31 cellular contexts compared by ENCODE assay signal in genomic region chr16:47631131-47631530, GRCh38.
"Had no signal": no experiment of that assay in that cellular context is flagged by ENCODE, and none has a peak within 500 bp of the region (broad histone marks: within the 10 kb centered on the region; RNA-seq: fewer than 3 reads in every experiment).

No MANE protein-coding gene starts in this region.

- H3K36me3 Mint-ChIP-seq: natural killer cell; stimulated activated effector memory CD8-positive, alpha-beta T cell treated with anti-CD3 and anti-CD28 coated beads, Interleukin-12 subunit alpha, Interleukin-12 subunit beta, amount 100 ng/mL, for 72 hours had no signal

- H3K4me1 Mint-ChIP-seq: nephron, neural crest cell had no signal

- H3K9me3 ChIP-seq: neutrophil, ovary, psoas muscle, thoracic aorta, thyroid gland, upper lobe of left lung, vagina had no signal

- H3K27ac Mint-ChIP-seq: natural killer cell; nephron; progenitor cell of endocrine pancreas; stimulated activated effector memory CD8-positive, alpha-beta T cell treated with anti-CD3 and anti-CD28 coated beads, Interleukin-12 subunit alpha, Interleukin-12 subunit beta, amount 100 ng/mL, for 72 hours; stimulated activated naive B cell treated with anti-CD40 and anti-IgM and Interleukin-4, amounts not matched to agents 10 μg/mL and 1 μg/mL and 100 μg/mL, for 72 hours; stimulated activated naive CD8-positive, alpha-beta T cell treated with anti-CD3 and anti-CD28 coated beads, Interleukin-15, Interleukin-2, amounts not matched to agents 100 ng/mL and 50 ng/mL, for 24 hours had no signal

- H3K4me1 ChIP-seq: parathyroid adenoma, psoas muscle, spleen, thyroid gland, tibial nerve, upper lobe of left lung, vagina had no signal

- DNase-seq: naive thymus-derived CD4-positive, alpha-beta T cell; natural killer cell; nucleus accumbens; ovary; posterior cingulate gyrus; psoas muscle; right cardiac atrium; spleen; stimulated activated CD4-positive, alpha-beta T cell treated with anti-CD3 and anti-CD28 coated beads, Interleukin-12 subunit alpha, Interleukin-12 subunit beta, amount 100 ng/mL, for 4 hours; stimulated activated CD4-positive, alpha-beta T cell treated with anti-CD3 and anti-CD28 coated beads, Interleukin-1b, Interleukin-23, amount 100 ng/mL, for 48 hours; stimulated activated CD4-positive, alpha-beta T cell treated with anti-CD3 and anti-CD28 coated beads, Interleukin-4, amount 100 ng/mL, for 1 hour; stimulated activated naive B cell treated with anti-CD40 and anti-IgM and Interleukin-4, amounts not matched to agents 10 μg/mL and 1 μg/mL and 100 μg/mL, for 72 hours; stimulated activated naive CD4-positive, alpha-beta T cell treated with Interleukin-2 at 50 U/mL for 16 hours; stomach; thyroid gland; trophoblast cell; upper lobe of left lung had no signal

- H3K27me3 Mint-ChIP-seq: naive thymus-derived CD4-positive, alpha-beta T cell; progenitor cell of endocrine pancreas; stimulated activated naive B cell treated with anti-CD40 and anti-IgM and Interleukin-4, amounts not matched to agents 10 μg/mL and 1 μg/mL and 100 μg/mL, for 72 hours; stimulated activated naive CD8-positive, alpha-beta T cell treated with anti-CD3 and anti-CD28 coated beads, Interleukin-15, Interleukin-2, amounts not matched to agents 100 ng/mL and 50 ng/mL, for 24 hours had no signal

- ATAC-seq: naive thymus-derived CD4-positive, alpha-beta T cell; natural killer cell; psoas muscle; right cardiac atrium; sciatic nerve; stimulated activated effector memory CD8-positive, alpha-beta T cell treated with anti-CD3 and anti-CD28 coated beads, Interleukin-12 subunit alpha, Interleukin-12 subunit beta, amount 100 ng/mL, for 72 hours; stimulated activated naive B cell treated with anti-CD40 and anti-IgM and Interleukin-4, amounts not matched to agents 10 μg/mL and 1 μg/mL and 100 μg/mL, for 72 hours had no signal

- H3K9me3 Mint-ChIP-seq: natural killer cell had no signal

- H2AFZ ChIP-seq: parathyroid adenoma had no signal

- H3K9ac ChIP-seq: parathyroid adenoma had no signal

- H3K36me3 ChIP-seq: neutrophil, ovary, thoracic aorta, thyroid gland, vagina had no signal

- H3K27ac ChIP-seq: neutrophil, ovary, parathyroid adenoma, psoas muscle, skin epidermis, spleen, stomach, thoracic aorta, thyroid gland, tibial nerve, upper lobe of left lung, vagina had no signal

- FAIRE-seq: urothelium cell line had no signal

- H3K4me3 Mint-ChIP-seq: naive thymus-derived CD4-positive, alpha-beta T cell; natural killer cell; nephron; neural crest cell; stimulated activated effector memory CD8-positive, alpha-beta T cell treated with anti-CD3 and anti-CD28 coated beads, Interleukin-12 subunit alpha, Interleukin-12 subunit beta, amount 100 ng/mL, for 72 hours; stimulated activated naive B cell treated with anti-CD40 and anti-IgM and Interleukin-4, amounts not matched to agents 10 μg/mL and 1 μg/mL and 100 μg/mL, for 72 hours; stimulated activated naive CD8-positive, alpha-beta T cell treated with anti-CD3 and anti-CD28 coated beads, Interleukin-15, Interleukin-2, amounts not matched to agents 100 ng/mL and 50 ng/mL, for 24 hours had no signal

- H3K27me3 ChIP-seq: neutrophil, ovary, spleen, stomach, thyroid gland, tibial nerve, upper lobe of left lung, vagina had no signal

- H3K4me3 ChIP-seq: ovary, psoas muscle, skin epidermis, smooth muscle cell, spleen, stomach, thoracic aorta, thyroid gland, tibial nerve, upper lobe of left lung, vagina had no signal

- H3K4me2 ChIP-seq: smooth muscle cell had no signal
